Comparison of ENCODE assay signal across 10 cellular contexts in the genomic region with DNA sequence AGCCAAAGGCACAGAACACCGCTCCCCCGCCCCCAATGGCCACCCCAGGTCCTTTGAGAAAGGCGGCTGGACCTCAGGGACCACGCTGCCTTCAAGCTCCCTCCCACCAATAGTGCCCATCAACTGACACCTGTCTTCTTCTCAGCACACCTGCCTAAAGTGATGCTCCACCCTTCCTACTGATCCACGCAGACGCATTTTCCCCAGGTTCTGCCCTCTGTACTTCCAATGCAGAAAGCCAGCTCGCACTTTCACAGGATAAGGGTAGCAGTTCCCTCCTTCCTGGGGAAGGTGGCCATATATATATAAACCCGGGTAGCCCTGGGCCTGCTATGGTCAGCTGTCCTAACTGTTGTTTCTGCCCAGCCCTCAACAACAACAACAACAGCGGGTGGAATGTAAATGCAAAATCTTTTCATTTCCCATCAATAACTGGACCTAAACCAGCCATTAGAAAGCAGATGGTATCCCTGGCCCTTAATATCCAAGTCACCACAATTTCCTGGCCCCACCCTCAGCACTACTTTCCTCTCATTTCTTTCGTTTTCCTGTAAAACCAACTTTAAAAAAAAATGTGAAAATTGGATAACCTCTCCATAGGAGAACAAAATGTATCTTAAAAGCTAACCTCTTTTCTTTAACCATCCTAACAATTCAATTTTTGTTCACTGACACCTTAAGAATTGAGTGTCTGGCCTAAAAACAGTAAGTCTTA. TPM values are rescaled to one million over a fixed set of nuclear protein-coding genes. Genes with fewer than 3 reads are reported as not detected.
DNase-seq lines count a peak whose midpoint lies in the region; ATAC-seq, FAIRE-seq and TF ChIP-seq lines count a peak whose summit lies in the region.
"Had no signal": no experiment of that assay in that cellular context is flagged by ENCODE, and none has a peak within 500 bp of the region (broad histone marks: within the 10 kb centered on the region; RNA-seq: fewer than 3 reads in every experiment).

No MANE protein-coding gene starts in this region.

- H3K36me3 ChIP-seq in HAP-1 (replicated peaks) = no peaks in the 10 kb centered on the region
- H3K36me3 ChIP-seq in NT2/D1 (ENCODE audit: insufficient read depth, insufficient read length, low read length) = peaks cover 3% of the 10 kb centered on the region
- H3K36me3 ChIP-seq in endothelial cell of umbilical vein (ENCODE audit: control insufficient read depth in 2 of 2, extremely low read depth in 1 of 2, insufficient read depth in 2 of 2, low read length in 2 of 2) = no peaks in the 10 kb centered on the region
- H3K36me3 ChIP-seq in trophoblast cell (ENCODE audit: control insufficient read depth in 1 of 2, insufficient read depth in 2 of 2, low read length in 2 of 2) = no peaks in the 10 kb centered on the region
- no peaks in the 10 kb centered on the region for H3K36me3 ChIP-seq in left ventricle myocardium inferior
- no peaks in the 10 kb centered on the region for H3K36me3 ChIP-seq in testis (ENCODE audit: low read depth, missing control alignments)

- no peak for TF ChIP-seq CTCF in endothelial cell of umbilical vein (IDR thresholded peaks at IDR 0.05; ENCODE audit: extremely low read depth in 1 of 2, insufficient read depth in 1 of 2, low read depth in 1 of 2, low read length in 2 of 2)
- no peak for TF ChIP-seq CTCF in left ventricle myocardium inferior (IDR thresholded peaks at IDR 0.05; ENCODE audit: borderline replicate concordance)
- TF ChIP-seq CTCF in testis (IDR thresholded peaks at IDR 0.05) = no peak

- H3K23ac ChIP-seq in trophoblast cell (ENCODE audit: low read length) = no peak overlapping the region

- no TSS peak for BruUV-seq in endothelial cell of umbilical vein (replicated peaks; lab: Mats Ljungman, UMichigan)

- H3K4ac ChIP-seq in trophoblast cell (ENCODE audit: low read depth, low read length) = peak overlapping the region; percentile 46

- H3K79me2 ChIP-seq in endothelial cell of umbilical vein (ENCODE audit: control insufficient read depth, insufficient read depth, low read length) (peaks cover 56% of the 10 kb centered on the region), trophoblast cell (ENCODE audit: control insufficient read depth, insufficient read depth, low read length, poor library complexity) (peaks cover 14% of the 10 kb centered on the region)

- H2BK120ac ChIP-seq in trophoblast cell (ENCODE audit: insufficient read depth, low read length, poor library complexity) = no peak overlapping the region

- H3K9me1 ChIP-seq in endothelial cell of umbilical vein (replicated peaks; ENCODE audit: control insufficient read depth, extremely low read depth, insufficient read depth, low read length) = no peaks in the 10 kb centered on the region

- H4K12ac ChIP-seq in trophoblast cell (ENCODE audit: low read depth, low read length) = no peak overlapping the region

- no peak overlapping the region for H4K91ac ChIP-seq in trophoblast cell (ENCODE audit: low read depth, low read length)

- dilution Hi-C loops in endothelial cell of umbilical vein (cut with MboI; ENCODE audit: extremely low pct_ligation_motif_present, low sequenced_read_pairs) = no loop called here

- in situ Hi-C loops in HAP-1 (cut with MboI; ENCODE audit: low sequenced_read_pairs) = loop anchor here (10.0 kb wide), 1 partner anchor 63 kb away; no protein-coding TSS in a partner anchor

- peak; percentile 61 for FAIRE-seq in endothelial cell of umbilical vein (lab: Jason Lieb, UNC)
- FAIRE-seq: HTR-8/SVneo had no signal

- CTCF ChIA-PET in endothelial cell of umbilical vein (lab: Charles Lee) = interaction anchor here (0.9 kb wide), 1 partner anchor 18 kb away, joined by 3 read pairs; no protein-coding TSS in a partner anchor

- DNase-seq in HAP-1 (ENCODE audit: low spot score in 2 of 2) (no peak), NT2/D1 (ENCODE audit: low read depth, low spot score) (no peak), endothelial cell of umbilical vein (ENCODE audit: low read depth, low spot score) (no peak), trophoblast cell (no peak), left ventricle myocardium inferior (no peak), testis (no peak)
- DNase-seq: SHP77 had no signal

- H2AK5ac ChIP-seq in trophoblast cell (ENCODE audit: low read length) = no peak overlapping the region

- intact Hi-C loops in endothelial cell of umbilical vein (cut with micrococcal nuclease) (loop anchor here (1.0 to 5.0 kb wide), 2 partner anchors 156 to 355 kb away; a partner anchor contains a TSS), left ventricle myocardium inferior (cut with micrococcal nuclease) (no loop called here), testis (cut with DNase I; ENCODE audit: low total_unique reads) (no loop called here)

- TF ChIP-seq POLR2A in endothelial cell of umbilical vein (IDR thresholded peaks at IDR 0.05; ENCODE audit: low read depth, low read length) = no peak
- TF ChIP-seq POLR2A in testis (IDR thresholded peaks at IDR 0.05) = no peak

- no peak for ATAC-seq in HG02981 (IDR thresholded peaks at IDR 0.05; ENCODE audit: unreplicated experiment)

- POLR2A ChIA-PET in endothelial cell of umbilical vein (lab: Charles Lee) = no interaction called here

- peak overlapping the region; percentile 67 for H2AFZ ChIP-seq in endothelial cell of umbilical vein (ENCODE audit: low read depth, low read length)
- no peak overlapping the region for H2AFZ ChIP-seq in trophoblast cell (ENCODE audit: insufficient read depth, low read length, poor library complexity)

- H2BK5ac ChIP-seq in trophoblast cell (ENCODE audit: low read depth, low read length, poor library complexity) = no peak overlapping the region

- H3K14ac ChIP-seq in trophoblast cell (ENCODE audit: low read length) = no peak overlapping the region

- H3K9ac ChIP-seq in NT2/D1 (ENCODE audit: insufficient read length, low read depth) = peak overlapping the region; percentile 13
- H3K9ac ChIP-seq in endothelial cell of umbilical vein (replicated peaks; ENCODE audit: extremely low read depth, insufficient read depth, low read length) = peak overlapping the region; percentile 74
- no peak overlapping the region for H3K9ac ChIP-seq in trophoblast cell (ENCODE audit: low read length)

- H3K27ac ChIP-seq in endothelial cell of umbilical vein (ENCODE audit: insufficient read depth, low read depth, low read length) = no peak overlapping the region
- no peak overlapping the region for H3K27ac ChIP-seq in trophoblast cell (ENCODE audit: low read depth, low read length)
- H3K27ac ChIP-seq in left ventricle myocardium inferior (replicated peaks) = no peak overlapping the region
- no peak overlapping the region for H3K27ac ChIP-seq in testis
- H3K27ac ChIP-seq: epithelial cell of prostate had no signal

- H4K20me1 ChIP-seq in endothelial cell of umbilical vein (replicated peaks; ENCODE audit: control insufficient read depth, extremely low read depth, insufficient read depth, low read length) = no peaks in the 10 kb centered on the region

- WGBS in trophoblast cell (ENCODE audit: extremely low coverage, insufficient coverage, insufficient read length) = no CpG with 5 or more reads among the region's 10 CpGs
- 61 to 78% methylated on average over 10 of the region's 10 CpGs for WGBS in testis, 2 donors

- no peaks in the 10 kb centered on the region for H3K27me3 ChIP-seq in HAP-1 (ENCODE audit: low read depth)
- peaks cover 11% of the 10 kb centered on the region for H3K27me3 ChIP-seq in NT2/D1 (ENCODE audit: insufficient read depth, insufficient read length)
- H3K27me3 ChIP-seq in endothelial cell of umbilical vein (ENCODE audit: control insufficient read depth in 2 of 2, insufficient read depth in 2 of 2, low read length in 2 of 2) = no peaks in the 10 kb centered on the region
- no peaks in the 10 kb centered on the region for H3K27me3 ChIP-seq in trophoblast cell (ENCODE audit: insufficient read depth, low read length)
- H3K27me3 ChIP-seq in left ventricle myocardium inferior (ENCODE audit: low read depth) = peaks cover 14% of the 10 kb centered on the region
- no peaks in the 10 kb centered on the region for H3K27me3 ChIP-seq in testis

- H3K4me2 ChIP-seq in endothelial cell of umbilical vein (ENCODE audit: insufficient read depth, low read length) (peak overlapping the region; percentile 95), trophoblast cell (ENCODE audit: low read length) (no peak overlapping the region)

- H3K4me1 ChIP-seq in HAP-1 (peaks cover 28% of the 10 kb centered on the region), NT2/D1 (ENCODE audit: insufficient read depth, insufficient read length) (peaks cover 6% of the 10 kb centered on the region), endothelial cell of umbilical vein (ENCODE audit: control insufficient read depth, extremely low read depth, insufficient read depth, low read length) (peaks cover 26% of the 10 kb centered on the region), trophoblast cell (ENCODE audit: control insufficient read depth in 1 of 2, insufficient read depth in 2 of 2, low read length in 2 of 2) (peaks cover 7 to 10% of the 10 kb centered on the region in 2 experiments), left ventricle myocardium inferior (peaks cover 21% of the 10 kb centered on the region), testis (no peaks in the 10 kb centered on the region)

- H3K9me3 ChIP-seq in HAP-1 = no peaks in the 10 kb centered on the region
- H3K9me3 ChIP-seq in NT2/D1 (ENCODE audit: insufficient read depth, low read length) = no peaks in the 10 kb centered on the region
- no peaks in the 10 kb centered on the region for H3K9me3 ChIP-seq in endothelial cell of umbilical vein (replicated peaks; ENCODE audit: control insufficient read depth, insufficient read depth, low read length)
- H3K9me3 ChIP-seq in trophoblast cell (ENCODE audit: insufficient read depth, low read depth, low read length) = no peaks in the 10 kb centered on the region
- no peaks in the 10 kb centered on the region for H3K9me3 ChIP-seq in left ventricle myocardium inferior (replicated peaks)
- no peaks in the 10 kb centered on the region for H3K9me3 ChIP-seq in testis

- H3K79me1 ChIP-seq in trophoblast cell (ENCODE audit: low read length) = peaks cover 7% of the 10 kb centered on the region

- H3K4me3 ChIP-seq in HAP-1 (peak overlapping the region; percentile 62), NT2/D1 (ENCODE audit: insufficient read length, low read depth) (peak overlapping the region; percentile 24), endothelial cell of umbilical vein (replicated peaks in 1 of 3; ENCODE audit: insufficient read depth in 1 of 3, low read depth in 1 of 3, low read length in 3 of 3) (peak overlapping the region in 2 of 3 experiments; percentile 52 to 88), trophoblast cell (ENCODE audit: low read depth, low read length) (no peak overlapping the region), left ventricle myocardium inferior (no peak overlapping the region), testis (no peak overlapping the region)

- no peak overlapping the region for H4K8ac ChIP-seq in trophoblast cell (ENCODE audit: low read depth, low read length)

- no peak overlapping the region for H3K18ac ChIP-seq in trophoblast cell (ENCODE audit: low read length)

- no peak overlapping the region for H2BK12ac ChIP-seq in trophoblast cell (ENCODE audit: low read length)

RNA-seq across cellular contexts. Expression of a gene that starts 1.7 kb away (rescaled TPM):
- total RNA-seq in endothelial cell of umbilical vein (94.9 and 108 TPM in 2 replicates), left ventricle myocardium inferior (3.7 TPM), testis (10 to 100 TPM; 28.3 to 29.3 TPM)
- polyA plus RNA-seq in endothelial cell of umbilical vein (42.7 and 49.8 TPM in 2 replicates), testis (ENCODE audit: insufficient read depth, low read depth, low replicate concordance) (37.0 TPM)
- 83.4 and 109 TPM in 2 replicates for polyA plus RNA-seq in endothelial cell of umbilical vein (2011; cell fraction: cytosol; rRNA removed)
- 38.9 and 59.3 TPM in 2 replicates for polyA plus RNA-seq in endothelial cell of umbilical vein (2011; cell fraction: nucleus; rRNA removed)
- 103 and 125 TPM in 2 replicates for polyA plus RNA-seq in endothelial cell of umbilical vein (2012)
- polyA minus RNA-seq in endothelial cell of umbilical vein = 39.4 and 40.2 TPM in 2 replicates
- 36.0 TPM for polyA minus RNA-seq in endothelial cell of umbilical vein (2011; cell fraction: cytosol; rRNA and poly(A)+ RNA removed)
- polyA minus RNA-seq in endothelial cell of umbilical vein (2011; cell fraction: nucleus; rRNA and poly(A)+ RNA removed) = 16.9 and 17.6 TPM in 2 replicates
- 48.3 and 51.8 TPM in 2 replicates for polyA plus RNA-seq in trophoblast cell (2013)

Comparison
In these comparisons a context has a peak if more than half of its experiments do, and no peak if none do; other contexts are left out.
1. H3K4me3 ChIP-seq: peak in HAP-1 (single experiment), NT2/D1 (single experiment) and endothelial cell of umbilical vein (2 of 3); none in trophoblast cell (single experiment), left ventricle myocardium inferior (single experiment) and testis (0 of 2).